1 cellular context compared by ENCODE assay signal in genomic region chr1:27959792-27960603, GRCh38.
TF ChIP-seq lines count a peak whose summit lies in the region.

Gene XKR8, plus strand, starts transcription at chr1:27959973. Its CDS starts 97 bp downstream, at chr1:27960070.

TF ChIP-seq in K562, 482 proteins besides CTCF, POLR2A, EP300 and RAD21 (continued from another document):
- TF ChIP-seq ZNF407 (IDR thresholded peaks at IDR 0.05; ENCODE audit: low read depth), result no peak
- peak; percentile 64 for TF ChIP-seq GABPB1 (CRISPR knock-in tag; IDR thresholded peaks at IDR 0.05)
- no peak for TF ChIP-seq ZNF398 (CRISPR knock-in tag; IDR thresholded peaks at IDR 0.05)
- TF ChIP-seq KLF16 (IDR thresholded peaks at IDR 0.05), result no peak
- no peak for TF ChIP-seq TAF1 (IDR thresholded peaks at IDR 0.05; ENCODE audit: control insufficient read depth, extremely low read depth, insufficient read depth, low read length, severe bottlenecking)
- no peak for TF ChIP-seq RNF2 (IDR thresholded peaks at IDR 0.05)
- peak; percentile 14 for TF ChIP-seq CCNT2 (IDR thresholded peaks at IDR 0.05; ENCODE audit: borderline replicate concordance, extremely low read depth, insufficient read length, low read depth, low read length)
- TF ChIP-seq ZFX (CRISPR knock-in tag; IDR thresholded peaks at IDR 0.05), result peak; percentile 91
- TF ChIP-seq ATF7 (IDR thresholded peaks at IDR 0.05), result no peak
- peak; percentile 55; the same call in 1 of the 2 replicates for TF ChIP-seq PHF8 (IDR thresholded peaks at IDR 0.05; ENCODE audit: borderline replicate concordance, low read length)
- no peak for TF ChIP-seq ZNF778 (CRISPR knock-in tag; IDR thresholded peaks at IDR 0.05)
- peak; percentile 92 for TF ChIP-seq NCOA6 (IDR thresholded peaks at IDR 0.05)
- TF ChIP-seq NFYB (IDR thresholded peaks at IDR 0.05; ENCODE audit: extremely low read depth, insufficient read length), result no peak
- TF ChIP-seq L3MBTL2 (IDR thresholded peaks at IDR 0.05), result peak; percentile 31; the same call in 1 of the 2 replicates
- TF ChIP-seq ZEB2 (IDR thresholded peaks at IDR 0.05), result peak; percentile 11; the same call in 1 of the 2 replicates
